ENCODE assay signal across 29 cellular contexts in the genomic region with DNA sequence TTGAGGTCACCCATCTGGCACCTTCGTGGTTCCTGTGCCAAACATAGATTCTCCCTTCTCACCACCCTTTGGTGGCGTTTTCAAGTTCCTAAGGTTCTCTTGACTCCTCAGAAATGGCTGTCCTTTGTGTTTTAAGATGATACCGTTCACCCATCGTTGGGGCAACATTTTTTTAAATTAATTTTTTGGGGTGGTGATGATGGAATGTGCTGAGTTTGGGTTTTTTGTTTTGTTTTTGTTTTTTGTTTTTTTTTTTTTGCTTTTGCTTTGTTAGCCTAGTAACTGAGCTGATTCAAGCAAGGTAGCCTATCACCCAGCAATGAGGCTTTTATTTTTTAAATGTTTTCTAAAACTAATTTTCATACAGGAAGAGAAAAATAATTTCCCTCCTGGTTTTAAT. TPM values are rescaled to one million over a fixed set of nuclear protein-coding genes. Genes with fewer than 3 reads are reported as not detected.
"Had no signal": no experiment of that assay in that cellular context is flagged by ENCODE, and none has a peak within 500 bp of the region (broad histone marks: within the 10 kb centered on the region; RNA-seq: fewer than 3 reads in every experiment).

No MANE protein-coding gene starts in this region.

- H3K4me1 ChIP-seq: prostate gland, stomach, testis, thyroid gland, transverse colon, upper lobe of left lung had no signal

- H3K79me2 ChIP-seq: hepatocyte had no signal

- H3K27ac ChIP-seq: hepatocyte, left ventricle myocardium inferior, ovary, prostate gland, sigmoid colon, stomach, testis, thyroid gland, transverse colon, upper lobe of left lung had no signal

- ATAC-seq: naive thymus-derived CD4-positive, alpha-beta T cell; natural killer cell treated with Interleukin-12 subunit alpha and Interleukin-12 subunit beta and Interleukin-15 and Interleukin-18, amount 100 ng/mL, for 72 hours; right cardiac atrium; stimulated activated naive B cell treated with anti-CD40 and anti-IgM and Interleukin-4, amounts not matched to agents 10 μg/mL and 1 μg/mL and 100 μg/mL, for 72 hours; stimulated activated naive CD8-positive, alpha-beta T cell treated with anti-CD3 and anti-CD28 coated beads, Interleukin-15, Interleukin-2, amounts not matched to agents 100 U/mL and 50 U/mL, for 24 hours had no signal

- H3K4me3 ChIP-seq: hepatocyte, left ventricle myocardium inferior, lung, ovary, prostate gland, sigmoid colon, smooth muscle cell, stomach, testis, thyroid gland, transverse colon, upper lobe of left lung had no signal

- H3K4me2 ChIP-seq: hepatocyte, smooth muscle cell had no signal

- H3K36me3 ChIP-seq: left ventricle myocardium inferior, ovary, prostate gland, sigmoid colon, stomach, thyroid gland, transverse colon, upper lobe of left lung had no signal

- H3K9me3 ChIP-seq: left ventricle myocardium inferior, ovary, prostate gland, sigmoid colon, stomach, testis, thyroid gland, transverse colon, upper lobe of left lung had no signal

- DNase-seq: islet precursor cell; left ventricle myocardium inferior; mesendoderm; naive thymus-derived CD4-positive, alpha-beta T cell; ovary; retina; right cardiac atrium; sigmoid colon; stimulated activated CD4-positive, alpha-beta T cell treated with anti-CD3 and anti-CD28 coated beads, Interleukin-2, amount 100 ng/mL, for 24 hours; stimulated activated CD4-positive, alpha-beta T cell treated with anti-CD3 and anti-CD28 coated beads, Interleukin-4, amount 100 ng/mL, for 1 hour; stimulated activated naive B cell treated with anti-CD40 and anti-IgM and Interleukin-4, amounts not matched to agents 10 μg/mL and 1 μg/mL and 100 μg/mL, for 72 hours; stimulated activated naive CD8-positive, alpha-beta T cell treated with anti-CD3 and anti-CD28 coated beads, Interleukin-15, Interleukin-2, amounts not matched to agents 100 U/mL and 50 U/mL, for 24 hours; stomach; testis; thyroid gland; transverse colon; upper lobe of left lung had no signal

- H2AFZ ChIP-seq: hepatocyte had no signal

RNA-seq across cellular contexts. Expression of a gene that starts 2.6 kb away (rescaled TPM):
- total RNA-seq: kidney epithelial cell; left ventricle myocardium inferior; lower leg skin; mesothelial cell of epicardium; mononuclear cell; naive thymus-derived CD4-positive, alpha-beta T cell; natural killer cell treated with Interleukin-12 subunit alpha and Interleukin-12 subunit beta and Interleukin-15 and Interleukin-18, amount 100 ng/mL, for 72 hours; right cardiac atrium; sigmoid colon; skeletal muscle tissue; smooth muscle cell; stomach; thyroid gland; transverse colon; urinary bladder had no signal
- polyA plus RNA-seq: naive thymus-derived CD4-positive, alpha-beta T cell; neural cell; right cardiac atrium; smooth muscle cell; stomach; urinary bladder had no signal

RNA-seq across cellular contexts. Expression of a gene that starts 48.0 kb away (rescaled TPM):
- total RNA-seq: kidney epithelial cell; left ventricle myocardium inferior; lower leg skin; mesothelial cell of epicardium; mononuclear cell; naive thymus-derived CD4-positive, alpha-beta T cell; natural killer cell treated with Interleukin-12 subunit alpha and Interleukin-12 subunit beta and Interleukin-15 and Interleukin-18, amount 100 ng/mL, for 72 hours; sigmoid colon; skeletal muscle tissue; smooth muscle cell; stomach; thyroid gland; urinary bladder had no signal
- polyA plus RNA-seq: neural cell, smooth muscle cell, stomach had no signal
